8 cellular contexts compared by ENCODE assay signal in genomic region chr19:38213911-38214625, GRCh38. TPM values are rescaled to one million over a fixed set of nuclear protein-coding genes. Genes with fewer than 3 reads are reported as not detected.
A peak's percentile ranks its signal among the peaks of the same experiment; 100 is the strongest.
DNase-seq lines count a peak whose midpoint lies in the region; ATAC-seq and TF ChIP-seq lines count a peak whose summit lies in the region.

No MANE protein-coding gene starts in this region.

- H3K27ac Mint-ChIP-seq in activated naive CD4-positive, alpha-beta T cell treated with anti-CD3 and anti-CD28 coated beads, Interleukin-2, amount 50 U/mL, for 72 hours: peak overlapping the region; percentile 90 to 100

- peaks cover 3% of the 10 kb centered on the region; the same call in 1 of the 2 replicates for H3K4me1 ChIP-seq in SJCRH30

- H4K20me1 ChIP-seq in neural cell (ENCODE audit: insufficient read depth): no peaks in the 10 kb centered on the region

- no peak for TF ChIP-seq EP300 in neural cell (conservative IDR thresholded peaks at IDR 0.05; ENCODE audit: poor library complexity, severe bottlenecking)

- TF ChIP-seq RAD21 in neural cell (conservative IDR thresholded peaks at IDR 0.05): no peak

- no peak for TF ChIP-seq CTCF in neural cell (IDR thresholded peaks at IDR 0.05; ENCODE audit: poor library complexity, severe bottlenecking)

- H3K36me3 Mint-ChIP-seq in activated naive CD4-positive, alpha-beta T cell treated with anti-CD3 and anti-CD28 coated beads, Interleukin-2, amount 50 U/mL, for 72 hours: peaks cover 4 to 10% of the 10 kb centered on the region in 2 donors

- intact Hi-C loops in left cardiac atrium (cut with DNase I): loop anchor here in 1 of 2 donors (10.0 kb wide), 1 partner anchor 79 kb away; no protein-coding TSS in a partner anchor

- no peaks in the 10 kb centered on the region for H3K9me2 ChIP-seq in neural cell (ENCODE audit: insufficient read depth, low read length)

- no peaks in the 10 kb centered on the region for H3F3A ChIP-seq in neural cell (ENCODE audit: insufficient read depth, low read length, poor library complexity, severe bottlenecking)

- H3K79me2 ChIP-seq in neural cell (replicated peaks; ENCODE audit: insufficient read depth, low read length): no peaks in the 10 kb centered on the region

- H2AFZ ChIP-seq in neural cell (ENCODE audit: low read depth, low read length): no peak overlapping the region

- DNase-seq in DMS79 treated with DMSO at 0.1 percent for 48 hours (lab: John Stamatoyannopoulos, UW): peak; percentile 56
- DNase-seq in DMS79 (lab: John Stamatoyannopoulos, UW): no peak
- DNase-seq in SJCRH30: peak; percentile 69 to 72
- DNase-seq in activated naive CD4-positive, alpha-beta T cell treated with anti-CD3 and anti-CD28 coated beads, Interleukin-2, amount 50 U/mL, for 72 hours (ENCODE audit: low spot score in 2 of 2): peak; percentile 81 to 88
- DNase-seq in left cardiac atrium: no peak
- DNase-seq in ecto neural progenitor cell (ENCODE audit: low spot score): no peak
- no peak for DNase-seq in NCI-H1048 (lab: John Stamatoyannopoulos, UW)

- H3K36me3 ChIP-seq in SJCRH30 (peaks cover 15% of the 10 kb centered on the region), neural cell (ENCODE audit: insufficient read depth, low read length) (no peaks in the 10 kb centered on the region)

- H3K9ac ChIP-seq in neural cell (ENCODE audit: low read length): no peak overlapping the region

- H3K27ac ChIP-seq in SJCRH30 (no peak overlapping the region), neural cell (ENCODE audit: low read length) (peak overlapping the region; percentile 19)

- no peak overlapping the region for H3K4me2 ChIP-seq in neural cell (ENCODE audit: low read length)

- H3K4me3 ChIP-seq in SJCRH30 (no peak overlapping the region), neural cell (ENCODE audit: low read length) (peak overlapping the region; percentile 25)

- H3K9me3 ChIP-seq in SJCRH30 (replicated peaks) (no peaks in the 10 kb centered on the region), neural cell (ENCODE audit: low read length) (no peaks in the 10 kb centered on the region)

- ATAC-seq in activated naive CD4-positive, alpha-beta T cell treated with anti-CD3 and anti-CD28 coated beads, Interleukin-2, amount 50 U/mL, for 72 hours: peak; percentile 92 to 95
- ATAC-seq in left cardiac atrium: no peak

- H3K27me3 ChIP-seq in SJCRH30 (no peaks in the 10 kb centered on the region), neural cell (ENCODE audit: insufficient read depth, low read depth, low read length) (no peaks in the 10 kb centered on the region)

- no peaks in the 10 kb centered on the region for H3K9me3 Mint-ChIP-seq in activated naive CD4-positive, alpha-beta T cell treated with anti-CD3 and anti-CD28 coated beads, Interleukin-2, amount 50 U/mL, for 72 hours

TF ChIP-seq in neural cell, 6 proteins besides CTCF, POLR2A, EP300 and RAD21:
- no peak for TF ChIP-seq EZH2 (IDR thresholded peaks at IDR 0.05; ENCODE audit: borderline replicate concordance, insufficient read depth, low read length, poor library complexity, severe bottlenecking)
- no peak for TF ChIP-seq POLR2AphosphoS5 (IDR thresholded peaks at IDR 0.05)
- no peak for TF ChIP-seq SMC3 (conservative IDR thresholded peaks at IDR 0.05; ENCODE audit: poor library complexity)
- TF ChIP-seq REST (IDR thresholded peaks at IDR 0.05; ENCODE audit: borderline replicate concordance): no peak
- TF ChIP-seq MXI1 (conservative IDR thresholded peaks at IDR 0.05; ENCODE audit: poor library complexity, severe bottlenecking): no peak
- no peak for TF ChIP-seq TAF1 (IDR thresholded peaks at IDR 0.05; ENCODE audit: low read depth)

RNA-seq across cellular contexts. Expression of gene DPF1, which starts 10.0 kb away (rescaled TPM):
- 8.1 and 10.6 TPM in 2 replicates for total RNA-seq in SJCRH30 (2014; rRNA removed; shearing (Covaris generic))
- 1 to 10 TPM in 1 of 2 donors, not detected in 1; 2.1 TPM for total RNA-seq in activated naive CD4-positive, alpha-beta T cell treated with anti-CD3 and anti-CD28 coated beads, Interleukin-2, amount 50 U/mL, for 72 hours
- 118 and 132 TPM in 2 replicates for polyA plus RNA-seq in neural cell
- polyA minus RNA-seq in neural cell: 48.9 and 54.5 TPM in 2 replicates
- total RNA-seq in left cardiac atrium: under 1 TPM in 1 of 2 donors, not detected in 1; 0.26 TPM

RNA-seq across cellular contexts. Expression of gene PPP1R14A, which starts 42.1 kb away (rescaled TPM):
- total RNA-seq in SJCRH30 (2014; rRNA removed; shearing (Covaris generic)): 1.9 and 2.2 TPM in 2 replicates
- under 1 TPM; 0.46 to 0.74 TPM for total RNA-seq in activated naive CD4-positive, alpha-beta T cell treated with anti-CD3 and anti-CD28 coated beads, Interleukin-2, amount 50 U/mL, for 72 hours
- polyA plus RNA-seq in neural cell: not detected in 2 replicates
- not detected in 2 replicates for polyA minus RNA-seq in neural cell
- total RNA-seq in left cardiac atrium: 10 to 100 TPM; 34.4 to 67.0 TPM

RNA-seq across cellular contexts. Expression of gene SPINT2, which starts 50.3 kb away (rescaled TPM):
- 0.38 and 0.45 TPM in 2 replicates for total RNA-seq in SJCRH30 (2014; rRNA removed; shearing (Covaris generic))
- 100 to 1,000 TPM in 1 of 2 donors, 10 to 100 TPM in 1; 43.0 to 101 TPM for total RNA-seq in activated naive CD4-positive, alpha-beta T cell treated with anti-CD3 and anti-CD28 coated beads, Interleukin-2, amount 50 U/mL, for 72 hours
- polyA plus RNA-seq in neural cell: 236 and 378 TPM in 2 replicates
- 121 and 122 TPM in 2 replicates for polyA minus RNA-seq in neural cell
- total RNA-seq in left cardiac atrium: 10 to 100 TPM in 1 of 2 donors, 1 to 10 TPM in 1; 8.6 to 13.6 TPM

Comparison
In these comparisons a context has a peak if more than half of its experiments do, and no peak if none do; other contexts are left out.
1. DNase-seq: peak in DMS79 treated with DMSO at 0.1 percent for 48 hours (single experiment), SJCRH30 (2 of 2) and activated naive CD4-positive, alpha-beta T cell treated with anti-CD3 and anti-CD28 coated beads, Interleukin-2, amount 50 U/mL, for 72 hours (2 of 2); none in DMS79 (single experiment), left cardiac atrium (single experiment), ecto neural progenitor cell (single experiment) and NCI-H1048 (single experiment).
2. ATAC-seq: peak in activated naive CD4-positive, alpha-beta T cell treated with anti-CD3 and anti-CD28 coated beads, Interleukin-2, amount 50 U/mL, for 72 hours (2 of 2); none in left cardiac atrium (0 of 2).
3. RNA of gene PPP1R14A, which starts 42.1 kb away (total RNA-seq): 34.4 to 67.0 TPM in left cardiac atrium; 1.9 to 2.2 TPM in SJCRH30 and 0.46 to 0.74 TPM in activated naive CD4-positive, alpha-beta T cell treated with anti-CD3 and anti-CD28 coated beads, Interleukin-2, amount 50 U/mL, for 72 hours; every median in the first group is over 10 times any median in the second.